Comparison of ENCODE assay signal across 8 cellular contexts in the genomic region with DNA sequence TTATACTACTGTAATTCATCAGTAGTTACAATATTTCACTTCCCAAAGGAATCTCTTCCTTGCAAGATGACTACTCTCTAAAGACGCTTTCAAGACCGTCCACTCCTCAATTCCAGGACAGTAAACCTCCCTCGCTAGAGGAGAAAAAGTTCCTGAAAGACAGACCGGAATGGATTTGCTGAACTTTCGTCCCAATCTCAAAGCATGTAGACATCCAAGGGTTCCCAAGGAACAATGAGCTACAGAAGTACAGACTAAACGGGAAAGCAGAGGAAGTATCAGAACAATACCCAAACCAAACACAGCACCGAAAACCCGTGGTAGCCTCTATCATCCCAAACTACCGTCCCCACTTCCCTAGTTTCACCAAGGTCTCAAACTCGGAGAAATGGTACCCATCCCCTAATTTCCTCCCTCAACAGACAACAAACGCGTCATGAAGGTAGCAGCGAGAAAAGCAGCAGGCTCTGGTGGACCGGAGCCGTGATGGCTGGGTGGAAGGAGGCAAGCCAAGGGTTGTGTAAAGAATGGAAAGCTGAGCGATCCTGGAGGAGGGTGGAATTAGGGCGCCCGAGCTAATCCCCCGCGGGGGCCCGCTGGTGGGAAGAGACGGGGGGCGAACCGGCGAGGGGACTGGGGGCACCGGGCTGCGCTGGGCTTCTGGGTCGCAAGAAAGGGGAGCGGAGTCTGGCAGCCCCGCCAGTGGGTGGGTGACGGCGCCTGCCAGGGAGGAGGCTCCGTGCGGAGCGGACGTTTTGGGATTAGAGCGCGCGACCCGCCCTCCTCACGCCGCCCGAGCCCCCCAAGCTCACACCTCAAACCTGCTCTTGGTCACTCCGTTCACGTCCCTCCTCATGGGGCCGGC. TPM values are rescaled to one million over a fixed set of nuclear protein-coding genes. Genes with fewer than 3 reads are reported as not detected.
DNase-seq lines count a peak whose midpoint lies in the region; ATAC-seq and TF ChIP-seq lines count a peak whose summit lies in the region.

No MANE protein-coding gene starts in this region.

- peak; percentile 32 for DNase-seq in NK-92 treated with Interleukin-12 subunit alpha and Interleukin-12 subunit beta, amount 100 ng/mL, for 24 hours (lab: John Stamatoyannopoulos, UW)
- DNase-seq in NK-92 (lab: John Stamatoyannopoulos, UW; ENCODE audit: unreplicated experiment) (no peak), heart left ventricle (peak in 3 of 5 donors; percentile 29 to 62 (median 33)), NCI-H2196 treated with DMSO at 0.1 percent for 48 hours (lab: John Stamatoyannopoulos, UW; ENCODE audit: unreplicated experiment) (no peak), kidney glomerular epithelial cell (lab: John Stamatoyannopoulos, UW) (no peak)
- DNase-seq in activated naive CD4-positive, alpha-beta T cell treated with Interleukin-2 at 50 U/mL for 16 hours: peak; percentile 28

- 0 to 1% (median 1%) methylated on average over 37 to 46 of the region's 46 CpGs for WGBS in heart left ventricle, 4 donors

- TF ChIP-seq CTCF in heart left ventricle (IDR thresholded peaks at IDR 0.05) (no peak), parathyroid adenoma (IDR thresholded peaks at IDR 0.05) (no peak)

- peak overlapping the region; percentile 89 for H2AFZ ChIP-seq in parathyroid adenoma

- H3K4me1 ChIP-seq in HUES48 (ENCODE audit: control insufficient read depth, insufficient read depth, low read length) (peaks cover 3% of the 10 kb centered on the region; the same call in 1 of the 2 replicates), heart left ventricle (peaks cover 0 to 30% (median 20%) of the 10 kb centered on the region in 12 donors), parathyroid adenoma (no peaks in the 10 kb centered on the region)

- H3K9me3 ChIP-seq in HUES48 (ENCODE audit: control insufficient read depth, insufficient read depth, low read length) (no peaks in the 10 kb centered on the region), heart left ventricle (no peaks in the 10 kb centered on the region), parathyroid adenoma (ENCODE audit: control insufficient read depth, low read length) (no peaks in the 10 kb centered on the region)

- H3K9ac ChIP-seq in HUES48 (ENCODE audit: low read depth, low read length): peak overlapping the region; percentile 85
- peak overlapping the region; percentile 12 for H3K9ac ChIP-seq in parathyroid adenoma

- intact Hi-C loops in heart left ventricle (cut with DNase I): loop anchor here in 3 of 10 donors (5.0 to 10.0 kb wide), 2 partner anchors 126 to 128 kb away; no protein-coding TSS in a partner anchor

- H3K4me3 ChIP-seq in HUES48 (ENCODE audit: low read depth, low read length) (peak overlapping the region; percentile 98), heart left ventricle (peak overlapping the region; percentile 54 to 99 (median 91)), parathyroid adenoma (ENCODE audit: low read depth, low read length) (peak overlapping the region; percentile 93)

- peak overlapping the region; percentile 77 for H3K4me2 ChIP-seq in parathyroid adenoma (ENCODE audit: low read length)

- ATAC-seq in heart left ventricle: peak in 3 of 4 donors; percentile 1 to 9 (median 6)

- H3K79me2 ChIP-seq in parathyroid adenoma: peaks cover 32% of the 10 kb centered on the region

- H3K27ac ChIP-seq in HUES48 (ENCODE audit: low read depth, low read length) (peak overlapping the region; percentile 94), heart left ventricle (peak overlapping the region; percentile 77 to 96 (median 88)), parathyroid adenoma (peak overlapping the region; percentile 77)

- H3K36me3 ChIP-seq in HUES48 (ENCODE audit: control insufficient read depth, insufficient read depth, low read length) (peaks cover 10% of the 10 kb centered on the region; the same call in 1 of the 2 replicates), heart left ventricle (peaks cover 0 to 12% (median 3%) of the 10 kb centered on the region in 9 donors), parathyroid adenoma (ENCODE audit: control insufficient read depth, insufficient read depth, low read length) (no peaks in the 10 kb centered on the region)

- TF ChIP-seq POLR2A in heart left ventricle (IDR thresholded peaks at IDR 0.05): no peak

- H3K27me3 ChIP-seq in HUES48 (ENCODE audit: control insufficient read depth, insufficient read depth, low read length) (no peaks in the 10 kb centered on the region), heart left ventricle (no peaks in the 10 kb centered on the region), parathyroid adenoma (ENCODE audit: control insufficient read depth, insufficient read depth, low read length) (no peaks in the 10 kb centered on the region)

RNA-seq across cellular contexts. Expression of gene FBXL20, which starts 0.6 kb away (rescaled TPM):
- total RNA-seq in heart left ventricle: 10 to 100 TPM in 8 of 9 donors, 1 to 10 TPM in 1; 9.7 to 21.9 (median 15.3) TPM
- polyA plus RNA-seq in heart left ventricle: 1 to 10 TPM; 3.1 to 3.9 TPM

RNA-seq across cellular contexts. Expression of gene MED1, which starts 50.3 kb away (rescaled TPM):
- total RNA-seq in heart left ventricle: 10 to 100 TPM; 18.0 to 29.4 (median 20.8) TPM
- 10 to 100 TPM in 1 of 2 donors, 1 to 10 TPM in 1; 7.2 to 14.7 TPM for polyA plus RNA-seq in heart left ventricle

Comparison
In these comparisons a context has a peak if more than half of its experiments do, and no peak if none do; other contexts are left out.
1. DNase-seq: peak in NK-92 treated with Interleukin-12 subunit alpha and Interleukin-12 subunit beta, amount 100 ng/mL, for 24 hours (single experiment), activated naive CD4-positive, alpha-beta T cell treated with Interleukin-2 at 50 U/mL for 16 hours (single experiment) and heart left ventricle (3 of 5); none in NK-92 (single experiment), NCI-H2196 treated with DMSO at 0.1 percent for 48 hours (single experiment) and kidney glomerular epithelial cell (single experiment).
2. Peak in every context shown above with its lines, with median percentiles within 50 percentile points of each other: H3K27ac ChIP-seq and H3K4me3 ChIP-seq.